ENCODE assay signal across 1 cellular context in the genomic region with DNA sequence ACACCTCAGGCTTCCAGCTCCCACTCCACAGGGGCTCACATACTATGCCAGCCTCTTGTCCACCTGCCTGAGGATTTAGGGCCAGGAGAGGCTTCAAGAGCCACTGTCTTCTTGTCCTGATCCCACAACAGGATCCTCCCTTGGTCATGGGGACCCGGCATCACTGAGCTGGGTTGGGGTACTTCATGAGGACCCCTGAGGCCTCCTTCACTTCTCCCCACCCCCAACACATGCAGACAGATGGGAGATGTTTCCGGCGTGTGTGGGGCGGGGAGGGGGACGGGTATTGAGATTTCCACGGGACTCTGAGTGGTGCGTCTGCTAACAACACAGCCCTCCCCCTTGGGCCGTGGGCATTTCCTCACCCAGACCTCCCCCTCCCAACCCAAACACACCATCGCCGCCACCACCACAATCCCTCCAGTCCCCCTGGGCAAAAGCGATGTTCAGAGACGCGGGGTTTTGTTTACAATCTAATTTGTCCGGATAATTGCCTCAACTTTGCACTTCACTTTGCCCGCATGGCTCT.
TF ChIP-seq lines count a peak whose summit lies in the region.

No MANE protein-coding gene starts in this region.

TF ChIP-seq in GM23338, 12 proteins besides CTCF, POLR2A, EP300 and RAD21 (continued from another document):
- TF ChIP-seq, protein P1, sequence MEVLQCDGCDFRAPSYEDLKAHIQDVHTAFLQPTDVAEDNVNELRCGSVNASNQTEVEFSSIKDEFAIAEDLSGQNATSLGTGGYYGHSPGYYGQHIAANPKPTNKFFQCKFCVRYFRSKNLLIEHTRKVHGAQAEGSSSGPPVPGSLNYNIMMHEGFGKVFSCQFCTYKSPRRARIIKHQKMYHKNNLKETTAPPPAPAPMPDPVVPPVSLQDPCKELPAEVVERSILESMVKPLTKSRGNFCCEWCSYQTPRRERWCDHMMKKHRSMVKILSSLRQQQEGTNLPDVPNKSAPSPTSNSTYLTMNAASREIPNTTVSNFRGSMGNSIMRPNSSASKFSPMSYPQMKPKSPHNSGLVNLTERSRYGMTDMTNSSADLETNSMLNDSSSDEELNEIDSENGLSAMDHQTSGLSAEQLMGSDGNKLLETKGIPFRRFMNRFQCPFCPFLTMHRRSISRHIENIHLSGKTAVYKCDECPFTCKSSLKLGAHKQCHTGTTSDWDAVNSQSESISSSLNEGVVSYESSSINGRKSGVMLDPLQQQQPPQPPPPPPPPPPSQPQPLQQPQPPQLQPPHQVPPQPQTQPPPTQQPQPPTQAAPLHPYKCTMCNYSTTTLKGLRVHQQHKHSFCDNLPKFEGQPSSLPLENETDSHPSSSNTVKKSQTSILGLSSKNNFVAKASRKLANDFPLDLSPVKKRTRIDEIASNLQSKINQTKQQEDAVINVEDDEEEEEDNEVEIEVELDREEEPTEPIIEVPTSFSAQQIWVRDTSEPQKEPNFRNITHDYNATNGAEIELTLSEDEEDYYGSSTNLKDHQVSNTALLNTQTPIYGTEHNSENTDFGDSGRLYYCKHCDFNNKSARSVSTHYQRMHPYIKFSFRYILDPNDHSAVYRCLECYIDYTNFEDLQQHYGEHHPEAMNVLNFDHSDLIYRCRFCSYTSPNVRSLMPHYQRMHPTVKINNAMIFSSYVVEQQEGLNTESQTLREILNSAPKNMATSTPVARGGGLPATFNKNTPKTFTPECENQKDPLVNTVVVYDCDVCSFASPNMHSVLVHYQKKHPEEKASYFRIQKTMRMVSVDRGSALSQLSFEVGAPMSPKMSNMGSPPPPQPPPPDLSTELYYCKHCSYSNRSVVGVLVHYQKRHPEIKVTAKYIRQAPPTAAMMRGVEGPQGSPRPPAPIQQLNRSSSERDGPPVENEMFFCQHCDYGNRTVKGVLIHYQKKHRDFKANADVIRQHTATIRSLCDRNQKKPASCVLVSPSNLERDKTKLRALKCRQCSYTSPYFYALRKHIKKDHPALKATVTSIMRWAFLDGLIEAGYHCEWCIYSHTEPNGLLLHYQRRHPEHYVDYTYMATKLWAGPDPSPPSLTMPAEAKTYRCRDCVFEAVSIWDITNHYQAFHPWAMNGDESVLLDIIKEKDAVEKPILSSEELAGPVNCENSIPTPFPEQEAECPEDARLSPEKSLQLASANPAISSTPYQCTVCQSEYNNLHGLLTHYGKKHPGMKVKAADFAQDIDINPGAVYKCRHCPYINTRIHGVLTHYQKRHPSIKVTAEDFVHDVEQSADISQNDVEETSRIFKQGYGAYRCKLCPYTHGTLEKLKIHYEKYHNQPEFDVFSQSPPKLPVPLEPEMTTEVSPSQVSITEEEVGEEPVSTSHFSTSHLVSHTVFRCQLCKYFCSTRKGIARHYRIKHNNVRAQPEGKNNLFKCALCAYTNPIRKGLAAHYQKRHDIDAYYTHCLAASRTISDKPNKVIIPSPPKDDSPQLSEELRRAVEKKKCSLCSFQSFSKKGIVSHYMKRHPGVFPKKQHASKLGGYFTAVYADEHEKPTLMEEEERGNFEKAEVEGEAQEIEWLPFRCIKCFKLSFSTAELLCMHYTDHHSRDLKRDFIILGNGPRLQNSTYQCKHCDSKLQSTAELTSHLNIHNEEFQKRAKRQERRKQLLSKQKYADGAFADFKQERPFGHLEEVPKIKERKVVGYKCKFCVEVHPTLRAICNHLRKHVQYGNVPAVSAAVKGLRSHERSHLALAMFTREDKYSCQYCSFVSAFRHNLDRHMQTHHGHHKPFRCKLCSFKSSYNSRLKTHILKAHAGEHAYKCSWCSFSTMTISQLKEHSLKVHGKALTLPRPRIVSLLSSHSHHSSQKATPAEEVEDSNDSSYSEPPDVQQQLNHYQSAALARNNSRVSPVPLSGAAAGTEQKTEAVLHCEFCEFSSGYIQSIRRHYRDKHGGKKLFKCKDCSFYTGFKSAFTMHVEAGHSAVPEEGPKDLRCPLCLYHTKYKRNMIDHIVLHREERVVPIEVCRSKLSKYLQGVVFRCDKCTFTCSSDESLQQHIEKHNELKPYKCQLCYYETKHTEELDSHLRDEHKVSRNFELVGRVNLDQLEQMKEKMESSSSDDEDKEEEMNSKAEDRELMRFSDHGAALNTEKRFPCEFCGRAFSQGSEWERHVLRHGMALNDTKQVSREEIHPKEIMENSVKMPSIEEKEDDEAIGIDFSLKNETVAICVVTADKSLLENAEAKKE (CRISPR knock-in tag; IDR thresholded peaks at IDR 0.05) = no peak
